In the genomic region with DNA sequence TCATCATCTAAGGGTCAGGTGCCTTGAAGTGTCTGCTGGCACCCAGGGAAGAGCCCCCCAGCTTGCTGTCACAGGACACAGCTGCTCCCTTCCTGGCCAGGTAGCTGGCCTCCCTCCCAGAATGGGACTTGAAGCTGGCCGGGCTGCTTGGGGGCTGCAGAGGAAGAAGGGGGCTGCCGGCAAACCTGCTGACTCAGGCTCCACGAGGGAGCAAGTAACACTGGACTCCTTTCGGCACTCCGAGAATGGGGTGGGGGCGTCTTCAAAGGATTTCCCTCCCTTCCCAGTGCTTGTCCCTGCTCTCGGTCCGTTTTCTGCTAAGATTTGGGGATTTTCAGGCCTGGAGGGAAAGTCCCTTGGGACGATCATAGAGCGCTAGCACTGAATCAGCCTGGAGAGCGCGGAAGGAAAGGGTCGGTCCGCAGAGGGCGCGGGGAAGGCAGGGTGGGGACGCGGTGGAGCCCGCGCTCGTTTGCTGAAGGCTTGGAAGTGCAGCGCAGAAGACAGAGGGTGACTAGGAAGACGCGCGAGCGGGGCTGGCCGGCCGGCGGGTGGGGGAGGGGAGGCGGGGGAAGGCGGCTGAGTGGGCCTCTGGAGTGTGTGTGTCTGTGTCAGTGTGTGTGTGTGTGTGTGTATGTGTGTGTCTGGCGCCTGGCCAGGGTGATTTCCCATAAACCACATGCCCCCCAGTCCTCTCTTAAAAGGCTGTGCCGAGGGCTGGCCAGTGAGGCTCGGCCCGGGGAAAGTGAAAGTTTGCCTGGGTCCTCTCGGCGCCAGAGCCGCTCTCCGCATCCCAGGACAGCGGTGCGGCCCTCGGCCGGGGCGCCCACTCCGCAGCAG, we compare ENCODE assay signal across 8 cellular contexts. TPM values are rescaled to one million over a fixed set of nuclear protein-coding genes. Genes with fewer than 3 reads are reported as not detected.
DNase-seq lines count a peak whose midpoint lies in the region; TF ChIP-seq lines count a peak whose summit lies in the region.

A gene with protein sequence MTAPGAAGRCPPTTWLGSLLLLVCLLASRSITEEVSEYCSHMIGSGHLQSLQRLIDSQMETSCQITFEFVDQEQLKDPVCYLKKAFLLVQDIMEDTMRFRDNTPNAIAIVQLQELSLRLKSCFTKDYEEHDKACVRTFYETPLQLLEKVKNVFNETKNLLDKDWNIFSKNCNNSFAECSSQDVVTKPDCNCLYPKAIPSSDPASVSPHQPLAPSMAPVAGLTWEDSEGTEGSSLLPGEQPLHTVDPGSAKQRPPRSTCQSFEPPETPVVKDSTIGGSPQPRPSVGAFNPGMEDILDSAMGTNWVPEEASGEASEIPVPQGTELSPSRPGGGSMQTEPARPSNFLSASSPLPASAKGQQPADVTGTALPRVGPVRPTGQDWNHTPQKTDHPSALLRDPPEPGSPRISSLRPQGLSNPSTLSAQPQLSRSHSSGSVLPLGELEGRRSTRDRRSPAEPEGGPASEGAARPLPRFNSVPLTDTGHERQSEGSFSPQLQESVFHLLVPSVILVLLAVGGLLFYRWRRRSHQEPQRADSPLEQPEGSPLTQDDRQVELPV (plus strand): TSS at position 727 of the 840 bp plus-strand sequence. CDS start 175 bp downstream, outside the sequence.

- H3K4me1 ChIP-seq in mononuclear cell (ENCODE audit: insufficient read depth, low read length): peaks cover 33% of the 10 kb centered on the region

- H3K4me3 ChIP-seq in epithelial cell of proximal tubule (ENCODE audit: low read depth, low read length): peak within 1 kb of the TSS; percentile 92
- H3K4me3 ChIP-seq in mononuclear cell (ENCODE audit: low read length): peak within 1 kb of the TSS; percentile 54

- no peak for TF ChIP-seq CTCF in epithelial cell of proximal tubule (conservative IDR thresholded peaks at IDR 0.05; ENCODE audit: low read depth, low read length)

- DNase-seq in NK-92 treated with Interleukin-12 subunit alpha and Interleukin-12 subunit beta, amount 100 ng/mL, for 24 hours (lab: John Stamatoyannopoulos, UW): peak; percentile 66
- no peak for DNase-seq in NK-92 (lab: John Stamatoyannopoulos, UW; ENCODE audit: unreplicated experiment)
- DNase-seq in NCI-H748 (lab: John Stamatoyannopoulos, UW; ENCODE audit: unreplicated experiment): peak; percentile 68
- peak; percentile 62 for DNase-seq in activated T-cell treated with anti-CD3 and anti-CD28 coated beads, Interleukin-2, amount 50 U/mL, for 1 hour
- DNase-seq in epithelial cell of proximal tubule (ENCODE audit: low read depth): no peak
- DNase-seq in stimulated activated CD8-positive, alpha-beta memory T cell treated with anti-CD3 and anti-CD28 coated beads, Interleukin-2, amount 100 ng/mL, for 1 hour (ENCODE audit: low read depth in 2 of 2): peak; percentile 29 to 46
- no peak for DNase-seq in NCI-H2029 treated with DMSO at 0.1 percent for 48 hours (lab: John Stamatoyannopoulos, UW)

- H3K27me3 ChIP-seq in mononuclear cell (ENCODE audit: insufficient read depth, low read length): peaks cover 34% of the 10 kb centered on the region

- H3K9me3 ChIP-seq in mononuclear cell (ENCODE audit: low read depth, low read length): no peaks in the 10 kb centered on the region

RNA-seq across cellular contexts. Expression of the gene that starts here (rescaled TPM):
- total RNA-seq in epithelial cell of proximal tubule (12.6 and 20.1 TPM in 2 replicates), mononuclear cell (10.2 TPM)

Comparison
In these comparisons a context has a peak if more than half of its experiments do, and no peak if none do; other contexts are left out.
1. DNase-seq: peak in NK-92 treated with Interleukin-12 subunit alpha and Interleukin-12 subunit beta, amount 100 ng/mL, for 24 hours (single experiment), NCI-H748 (single experiment), activated T-cell treated with anti-CD3 and anti-CD28 coated beads, Interleukin-2, amount 50 U/mL, for 1 hour (single experiment) and stimulated activated CD8-positive, alpha-beta memory T cell treated with anti-CD3 and anti-CD28 coated beads, Interleukin-2, amount 100 ng/mL, for 1 hour (2 of 2); none in NK-92 (single experiment), epithelial cell of proximal tubule (single experiment) and NCI-H2029 treated with DMSO at 0.1 percent for 48 hours (single experiment).